8 cellular contexts compared by ENCODE assay signal in the genomic region with DNA sequence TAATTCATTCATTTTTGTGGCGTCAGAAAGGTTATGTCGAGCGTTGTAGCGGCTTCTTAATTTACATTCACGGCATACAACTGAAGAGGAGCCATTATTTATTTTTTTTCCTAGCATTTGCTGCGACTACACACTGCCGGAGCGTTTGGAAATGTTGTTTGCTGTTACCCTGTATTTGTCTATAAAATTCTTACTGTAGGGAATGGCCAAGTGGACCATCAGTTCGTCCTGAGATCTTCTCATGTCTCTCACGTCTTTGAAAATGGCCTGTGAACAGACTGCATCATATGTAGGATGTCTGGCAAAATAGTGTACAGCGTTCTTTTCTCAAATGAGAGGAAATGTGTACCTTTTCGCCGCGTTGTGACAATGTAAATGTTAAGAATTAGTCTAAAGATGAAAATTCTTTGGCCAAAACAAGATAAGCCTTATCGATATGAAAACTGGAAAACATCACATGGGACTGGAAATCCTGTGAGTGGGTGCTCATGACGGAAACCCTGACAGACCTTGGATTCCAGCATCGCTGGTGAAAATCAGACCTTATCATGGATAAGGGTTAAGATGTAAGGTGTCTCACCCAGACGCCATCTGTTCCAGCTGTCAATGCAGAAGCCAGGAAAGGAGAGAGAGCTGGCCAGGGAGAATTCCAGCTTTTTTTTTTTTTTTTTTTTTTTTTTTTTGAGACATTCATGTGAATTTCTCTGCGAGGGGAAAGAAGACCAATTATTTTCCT. TPM values are rescaled to one million over a fixed set of nuclear protein-coding genes. Genes with fewer than 3 reads are reported as not detected.
A peak's percentile ranks its signal among the peaks of the same experiment; 100 is the strongest.
DNase-seq lines count a peak whose midpoint lies in the region; ATAC-seq, FAIRE-seq and TF ChIP-seq lines count a peak whose summit lies in the region.

No MANE protein-coding gene starts in this region.

- peaks cover 16% of the 10 kb centered on the region for H3K4me1 ChIP-seq in RWPE2 (ENCODE audit: insufficient read depth, poor library complexity, severe bottlenecking)
- peaks cover 9 to 55% (median 17%) of the 10 kb centered on the region in 3 donors for H3K4me1 ChIP-seq in esophagus squamous epithelium

- H3K27ac ChIP-seq in RWPE2 (ENCODE audit: poor library complexity, severe bottlenecking) (peak overlapping the region; percentile 56), esophagus squamous epithelium (peak overlapping the region; percentile 72 to 93 (median 90))

- WGBS in esophagus squamous epithelium, 2 donors, result 20 to 23% methylated on average over 19 of the region's 19 CpGs

- H3K27me3 ChIP-seq in RWPE2 (ENCODE audit: insufficient read depth, poor library complexity, severe bottlenecking) (no peaks in the 10 kb centered on the region), esophagus squamous epithelium (no peaks in the 10 kb centered on the region)

- TF ChIP-seq CTCF in RWPE2 (IDR thresholded peaks at IDR 0.05; ENCODE audit: poor library complexity, severe bottlenecking) (no peak), esophagus squamous epithelium (IDR thresholded peaks at IDR 0.05) (no peak)

- intact Hi-C loops in esophagus squamous epithelium (cut with DNase I), result no loop called here

- H3K4me3 ChIP-seq in RWPE2 (ENCODE audit: severe bottlenecking) (peak overlapping the region; percentile 98), esophagus squamous epithelium (peak overlapping the region; percentile 64 to 99 (median 96))

- peak; percentile 33 for FAIRE-seq in H54 (lab: Jason Lieb, UNC)

- DNase-seq in H54 (ENCODE audit: insufficient read length, low spot score) (no peak), RWPE2 (ENCODE audit: low spot score) (no peak), esophagus squamous epithelium (lab: John Stamatoyannopoulos, UW) (no peak), retina (peak; percentile 19), hepatic stellate cell (ENCODE audit: low spot score) (no peak), NOMO-1 treated with DMSO at 0.1 percent for 48 hours (lab: John Stamatoyannopoulos, UW; ENCODE audit: unreplicated experiment) (no peak), mucosa of gallbladder (ENCODE audit: low spot score) (no peak)

- H3K9me3 ChIP-seq in RWPE2 (ENCODE audit: severe bottlenecking) (no peaks in the 10 kb centered on the region), esophagus squamous epithelium (no peaks in the 10 kb centered on the region)

- TF ChIP-seq POLR2A in H54 (IDR thresholded peaks at IDR 0.05; ENCODE audit: low read depth, low read length) (no peak), esophagus squamous epithelium (IDR thresholded peaks at IDR 0.05) (no peak)

- H3K36me3 ChIP-seq in RWPE2 (ENCODE audit: low read depth), result no peaks in the 10 kb centered on the region
- no peaks in the 10 kb centered on the region for H3K36me3 ChIP-seq in esophagus squamous epithelium

- ATAC-seq in RWPE2 (ENCODE audit: low read depth), result no peak
- ATAC-seq in HG03045 (IDR thresholded peaks at IDR 0.05; ENCODE audit: unreplicated experiment), result no peak

RNA-seq across cellular contexts. Expression of gene TRAF3, which starts 1.5 kb away (rescaled TPM):
- 10 to 100 TPM; 11.2 to 19.3 (median 13.2) TPM for total RNA-seq in esophagus squamous epithelium
- total RNA-seq in mucosa of gallbladder, result 17.0 TPM
